Comparison of ENCODE assay signal across 1 cellular context in the genomic region with DNA sequence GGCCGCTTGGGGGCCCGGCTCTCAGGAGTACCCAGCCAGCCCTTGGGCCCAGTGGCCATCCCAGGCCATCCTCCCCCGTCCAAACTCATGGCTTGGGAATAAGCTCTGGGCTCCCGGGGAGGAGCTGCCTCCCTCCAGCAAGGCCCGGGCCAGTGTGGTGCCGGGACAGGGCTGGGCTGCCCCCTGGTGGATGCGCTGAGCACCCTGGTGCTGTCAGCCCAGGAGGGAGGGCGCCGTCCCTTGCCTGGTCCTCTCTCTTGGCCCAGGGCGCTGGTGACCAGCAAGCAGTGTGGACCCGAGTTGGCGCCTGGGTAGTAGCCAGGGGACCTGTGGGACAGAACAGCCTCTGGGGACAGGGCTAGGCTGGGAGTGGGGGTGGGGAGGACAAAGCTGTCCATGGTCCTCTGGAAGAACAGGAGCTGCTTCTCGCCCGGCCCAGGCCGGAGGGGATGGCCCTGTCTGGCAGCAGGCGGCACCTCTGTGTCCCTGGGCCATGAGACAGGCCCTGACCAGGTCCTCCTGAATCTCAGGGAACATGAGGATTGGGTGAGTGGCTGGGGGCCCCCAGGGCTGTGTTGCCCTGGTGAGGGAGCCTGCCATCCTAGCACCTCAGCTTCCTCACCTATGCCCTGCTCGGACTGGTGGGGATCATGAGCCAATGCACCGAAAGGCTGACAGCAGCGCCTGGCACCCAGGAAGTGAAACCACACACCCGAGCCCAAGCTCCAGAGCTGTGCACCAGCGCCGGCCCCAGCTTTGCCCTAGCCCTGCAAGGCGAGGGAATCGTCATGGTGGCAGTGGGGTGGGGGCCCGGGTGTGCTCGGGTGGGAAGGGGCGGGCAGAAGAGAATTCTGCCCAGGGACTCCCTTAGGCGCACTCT.
TF ChIP-seq lines count a peak whose summit lies in the region.

No MANE protein-coding gene starts in this region.

TF ChIP-seq in K562, 482 proteins besides CTCF, POLR2A, EP300 and RAD21 (continued from another document):
- TF ChIP-seq, protein P1, sequence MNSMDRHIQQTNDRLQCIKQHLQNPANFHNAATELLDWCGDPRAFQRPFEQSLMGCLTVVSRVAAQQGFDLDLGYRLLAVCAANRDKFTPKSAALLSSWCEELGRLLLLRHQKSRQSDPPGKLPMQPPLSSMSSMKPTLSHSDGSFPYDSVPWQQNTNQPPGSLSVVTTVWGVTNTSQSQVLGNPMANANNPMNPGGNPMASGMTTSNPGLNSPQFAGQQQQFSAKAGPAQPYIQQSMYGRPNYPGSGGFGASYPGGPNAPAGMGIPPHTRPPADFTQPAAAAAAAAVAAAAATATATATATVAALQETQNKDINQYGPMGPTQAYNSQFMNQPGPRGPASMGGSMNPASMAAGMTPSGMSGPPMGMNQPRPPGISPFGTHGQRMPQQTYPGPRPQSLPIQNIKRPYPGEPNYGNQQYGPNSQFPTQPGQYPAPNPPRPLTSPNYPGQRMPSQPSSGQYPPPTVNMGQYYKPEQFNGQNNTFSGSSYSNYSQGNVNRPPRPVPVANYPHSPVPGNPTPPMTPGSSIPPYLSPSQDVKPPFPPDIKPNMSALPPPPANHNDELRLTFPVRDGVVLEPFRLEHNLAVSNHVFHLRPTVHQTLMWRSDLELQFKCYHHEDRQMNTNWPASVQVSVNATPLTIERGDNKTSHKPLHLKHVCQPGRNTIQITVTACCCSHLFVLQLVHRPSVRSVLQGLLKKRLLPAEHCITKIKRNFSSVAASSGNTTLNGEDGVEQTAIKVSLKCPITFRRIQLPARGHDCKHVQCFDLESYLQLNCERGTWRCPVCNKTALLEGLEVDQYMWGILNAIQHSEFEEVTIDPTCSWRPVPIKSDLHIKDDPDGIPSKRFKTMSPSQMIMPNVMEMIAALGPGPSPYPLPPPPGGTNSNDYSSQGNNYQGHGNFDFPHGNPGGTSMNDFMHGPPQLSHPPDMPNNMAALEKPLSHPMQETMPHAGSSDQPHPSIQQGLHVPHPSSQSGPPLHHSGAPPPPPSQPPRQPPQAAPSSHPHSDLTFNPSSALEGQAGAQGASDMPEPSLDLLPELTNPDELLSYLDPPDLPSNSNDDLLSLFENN (IDR thresholded peaks at IDR 0.05; ENCODE audit: low read depth in 2 of 2, low read length in 2 of 2): 0 out of 4 replicates have a peak, but pooled peaks of 1 of the 2 experiments have one; percentile 32
- TF ChIP-seq ZNF143 (CRISPR knock-in tag; IDR thresholded peaks at IDR 0.05) (0 out of 2 replicates have a peak, but pooled peaks have one; percentile 15), MED1 (CRISPR knock-in tag; IDR thresholded peaks at IDR 0.05; ENCODE audit: borderline replicate concordance) (no peak), IRF2 (CRISPR knock-in tag; IDR thresholded peaks at IDR 0.05) (peak; percentile 33; the same call in 1 of the 2 replicates), XRCC5 (IDR thresholded peaks at IDR 0.05; ENCODE audit: low read depth, low read length) (peak; percentile 79; the same call in 1 of the 2 replicates), JUND (IDR thresholded peaks at IDR 0.05; ENCODE audit: borderline replicate concordance, low read depth, low read length) (0 out of 2 replicates have a peak, but pooled peaks have one; percentile 40), JUND (tag; IDR thresholded peaks at IDR 0.05; ENCODE audit: borderline replicate concordance, low read depth, low read length) (no peak), ZC3H4 (CRISPR knock-in tag; IDR thresholded peaks at IDR 0.05; ENCODE audit: borderline replicate concordance) (0 out of 2 replicates have a peak, but pooled peaks have one; percentile 36), ZNF707 (CRISPR knock-in tag; conservative IDR thresholded peaks at IDR 0.05) (no peak), SETDB1 (IDR thresholded peaks at IDR 0.05; ENCODE audit: low read length) (no peak), ARID2 (IDR thresholded peaks at IDR 0.05) (peak; percentile 93), TEAD1 (CRISPR knock-in tag; IDR thresholded peaks at IDR 0.05) (peak in 1 of 2 experiments; percentile 39; a peak in 1 of 4 replicates), POLR2G (IDR thresholded peaks at IDR 0.05; ENCODE audit: low read depth, low read length) (peak; percentile 48), SMC3 (conservative IDR thresholded peaks at IDR 0.05; ENCODE audit: insufficient read depth, low read depth, low read length) (peak; percentile 99)
- TF ChIP-seq, protein P2, sequence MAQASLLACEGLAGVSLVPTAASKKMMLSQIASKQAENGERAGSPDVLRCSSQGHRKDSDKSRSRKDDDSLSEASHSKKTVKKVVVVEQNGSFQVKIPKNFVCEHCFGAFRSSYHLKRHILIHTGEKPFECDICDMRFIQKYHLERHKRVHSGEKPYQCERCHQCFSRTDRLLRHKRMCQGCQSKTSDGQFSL (CRISPR knock-in tag; IDR thresholded peaks at IDR 0.05): peak; percentile 27; the same call in 1 of the 2 replicates
- TF ChIP-seq, protein P2 (tag; IDR thresholded peaks at IDR 0.05): no peak
- TF ChIP-seq, protein P3, sequence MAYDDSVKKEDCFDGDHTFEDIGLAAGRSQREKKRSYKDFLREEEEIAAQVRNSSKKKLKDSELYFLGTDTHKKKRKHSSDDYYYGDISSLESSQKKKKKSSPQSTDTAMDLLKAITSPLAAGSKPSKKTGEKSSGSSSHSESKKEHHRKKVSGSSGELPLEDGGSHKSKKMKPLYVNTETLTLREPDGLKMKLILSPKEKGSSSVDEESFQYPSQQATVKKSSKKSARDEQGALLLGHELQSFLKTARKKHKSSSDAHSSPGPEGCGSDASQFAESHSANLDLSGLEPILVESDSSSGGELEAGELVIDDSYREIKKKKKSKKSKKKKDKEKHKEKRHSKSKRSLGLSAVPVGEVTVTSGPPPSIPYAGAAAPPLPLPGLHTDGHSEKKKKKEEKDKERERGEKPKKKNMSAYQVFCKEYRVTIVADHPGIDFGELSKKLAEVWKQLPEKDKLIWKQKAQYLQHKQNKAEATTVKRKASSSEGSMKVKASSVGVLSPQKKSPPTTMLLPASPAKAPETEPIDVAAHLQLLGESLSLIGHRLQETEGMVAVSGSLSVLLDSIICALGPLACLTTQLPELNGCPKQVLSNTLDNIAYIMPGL (CRISPR knock-in tag; IDR thresholded peaks at IDR 0.05): no peak
- TF ChIP-seq, protein P4, sequence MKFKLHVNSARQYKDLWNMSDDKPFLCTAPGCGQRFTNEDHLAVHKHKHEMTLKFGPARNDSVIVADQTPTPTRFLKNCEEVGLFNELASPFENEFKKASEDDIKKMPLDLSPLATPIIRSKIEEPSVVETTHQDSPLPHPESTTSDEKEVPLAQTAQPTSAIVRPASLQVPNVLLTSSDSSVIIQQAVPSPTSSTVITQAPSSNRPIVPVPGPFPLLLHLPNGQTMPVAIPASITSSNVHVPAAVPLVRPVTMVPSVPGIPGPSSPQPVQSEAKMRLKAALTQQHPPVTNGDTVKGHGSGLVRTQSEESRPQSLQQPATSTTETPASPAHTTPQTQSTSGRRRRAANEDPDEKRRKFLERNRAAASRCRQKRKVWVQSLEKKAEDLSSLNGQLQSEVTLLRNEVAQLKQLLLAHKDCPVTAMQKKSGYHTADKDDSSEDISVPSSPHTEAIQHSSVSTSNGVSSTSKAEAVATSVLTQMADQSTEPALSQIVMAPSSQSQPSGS (CRISPR knock-in tag; IDR thresholded peaks at IDR 0.05): 0 out of 2 replicates have a peak, but pooled peaks have one; percentile 29
- TF ChIP-seq, protein P5, sequence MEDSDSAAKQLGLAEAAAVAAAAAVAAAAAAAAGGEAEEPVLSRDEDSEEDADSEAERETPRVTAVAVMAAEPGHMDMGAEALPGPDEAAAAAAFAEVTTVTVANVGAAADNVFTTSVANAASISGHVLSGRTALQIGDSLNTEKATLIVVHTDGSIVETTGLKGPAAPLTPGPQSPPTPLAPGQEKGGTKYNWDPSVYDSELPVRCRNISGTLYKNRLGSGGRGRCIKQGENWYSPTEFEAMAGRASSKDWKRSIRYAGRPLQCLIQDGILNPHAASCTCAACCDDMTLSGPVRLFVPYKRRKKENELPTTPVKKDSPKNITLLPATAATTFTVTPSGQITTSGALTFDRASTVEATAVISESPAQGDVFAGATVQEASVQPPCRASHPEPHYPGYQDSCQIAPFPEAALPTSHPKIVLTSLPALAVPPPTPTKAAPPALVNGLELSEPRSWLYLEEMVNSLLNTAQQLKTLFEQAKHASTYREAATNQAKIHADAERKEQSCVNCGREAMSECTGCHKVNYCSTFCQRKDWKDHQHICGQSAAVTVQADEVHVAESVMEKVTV (CRISPR knock-in tag; IDR thresholded peaks at IDR 0.05): peak; percentile 92
